1 cellular context compared by ENCODE assay signal in the genomic region with DNA sequence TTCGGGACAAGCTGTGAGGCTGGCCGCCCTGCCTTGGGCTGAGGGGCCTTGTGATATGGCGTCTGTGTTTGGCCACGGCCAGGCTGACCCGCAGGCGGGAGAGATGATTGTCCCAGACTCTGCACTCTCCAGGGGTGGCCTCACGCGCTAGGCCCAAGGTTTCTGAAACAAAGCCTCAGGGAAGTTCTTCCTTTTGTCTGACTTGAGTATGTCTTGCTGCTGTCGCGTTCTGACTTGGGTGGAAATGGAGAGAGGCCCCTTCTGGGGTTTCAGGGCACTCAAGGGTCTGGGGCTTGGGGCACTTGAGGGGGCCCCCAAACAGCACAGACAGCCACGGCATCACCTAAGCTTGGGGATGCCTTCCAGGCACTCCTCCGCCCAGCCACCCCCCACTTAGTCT.
TF ChIP-seq lines count a peak whose summit lies in the region.

No MANE protein-coding gene starts in this region.

TF ChIP-seq in SK-N-SH treated with all-trans-retinoic acid at 6 μM for 48 hours, 23 proteins besides CTCF, POLR2A, EP300 and RAD21 (continued from another document):
- TF ChIP-seq, protein P1, sequence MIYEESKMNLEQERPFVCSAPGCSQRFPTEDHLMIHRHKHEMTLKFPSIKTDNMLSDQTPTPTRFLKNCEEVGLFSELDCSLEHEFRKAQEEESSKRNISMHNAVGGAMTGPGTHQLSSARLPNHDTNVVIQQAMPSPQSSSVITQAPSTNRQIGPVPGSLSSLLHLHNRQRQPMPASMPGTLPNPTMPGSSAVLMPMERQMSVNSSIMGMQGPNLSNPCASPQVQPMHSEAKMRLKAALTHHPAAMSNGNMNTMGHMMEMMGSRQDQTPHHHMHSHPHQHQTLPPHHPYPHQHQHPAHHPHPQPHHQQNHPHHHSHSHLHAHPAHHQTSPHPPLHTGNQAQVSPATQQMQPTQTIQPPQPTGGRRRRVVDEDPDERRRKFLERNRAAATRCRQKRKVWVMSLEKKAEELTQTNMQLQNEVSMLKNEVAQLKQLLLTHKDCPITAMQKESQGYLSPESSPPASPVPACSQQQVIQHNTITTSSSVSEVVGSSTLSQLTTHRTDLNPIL (CRISPR knock-in tag; IDR thresholded peaks at IDR 0.05; ENCODE audit: low read depth): no peak
- no peak for TF ChIP-seq ZNF8 (CRISPR knock-in tag; IDR thresholded peaks at IDR 0.05)
TF ChIP-seq in SK-N-SH treated with all-trans-retinoic acid at 6 μM for 48 hours: peak in this region for 0.
